In the genomic region with DNA sequence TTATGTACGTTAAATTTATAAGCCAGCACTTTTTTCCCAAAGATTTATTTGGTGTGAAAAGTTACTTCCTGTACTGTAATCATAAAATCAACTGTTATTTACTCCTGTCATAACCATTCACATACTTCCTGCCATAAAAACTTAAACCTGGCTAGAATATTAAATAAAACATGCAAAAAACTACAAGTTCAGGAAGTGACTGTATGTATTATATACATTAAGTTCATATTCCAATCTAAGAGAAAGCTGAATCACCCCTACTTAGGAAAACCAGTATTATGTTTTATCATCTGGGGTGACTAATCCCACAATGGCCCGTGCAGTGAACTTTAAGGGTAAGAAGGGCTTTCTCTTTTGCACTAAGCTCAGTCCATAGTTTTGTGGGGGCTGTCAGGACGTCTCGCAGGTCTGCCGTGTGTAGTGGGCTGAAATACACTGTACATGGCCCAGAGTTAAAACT, we compare ENCODE assay signal across 8 cellular contexts.
DNase-seq lines count a peak whose midpoint lies in the region; ATAC-seq and TF ChIP-seq lines count a peak whose summit lies in the region.

No MANE protein-coding gene starts in this region.

- TF ChIP-seq EP300 in esophagus muscularis mucosa (IDR thresholded peaks at IDR 0.05): no peak

- no peak for TF ChIP-seq POLR2A in esophagus muscularis mucosa (IDR thresholded peaks at IDR 0.05; ENCODE audit: low read depth)

- TF ChIP-seq CTCF in esophagus muscularis mucosa (IDR thresholded peaks at IDR 0.05): no peak

- H3K4me3 Mint-ChIP-seq in T-helper 2 cell treated with Interferon-gamma antibody and Interleukin-4, amounts not matched to agents 5 μg/mL and 100 μg/mL, for 36 hours: peak overlapping the region; percentile 66
- peak overlapping the region; percentile 84 for H3K4me3 Mint-ChIP-seq in T-helper 17 cell
- no peak overlapping the region for H3K4me3 Mint-ChIP-seq in stimulated activated memory B cell treated with anti-CD40 and anti-IgM and Interleukin-4, amounts not matched to agents 10 μg/mL and 1 μg/mL and 100 μg/mL, for 72 hours

- H3K27ac Mint-ChIP-seq in T-helper 2 cell treated with Interferon-gamma antibody and Interleukin-4, amounts not matched to agents 5 μg/mL and 100 μg/mL, for 36 hours: peak overlapping the region; percentile 85
- H3K27ac Mint-ChIP-seq in T-helper 17 cell: peak overlapping the region; percentile 94
- peak overlapping the region; percentile 59 for H3K27ac Mint-ChIP-seq in stimulated activated memory B cell treated with anti-CD40 and anti-IgM and Interleukin-4, amounts not matched to agents 10 μg/mL and 1 μg/mL and 100 μg/mL, for 72 hours

- ATAC-seq in T-helper 17 cell: no peak
- ATAC-seq in stimulated activated memory B cell treated with anti-CD40 and anti-IgM and Interleukin-4, amounts not matched to agents 10 μg/mL and 1 μg/mL and 100 μg/mL, for 72 hours: no peak
- ATAC-seq in GM19324 (IDR thresholded peaks at IDR 0.05; ENCODE audit: low FRiP score, unreplicated experiment): no peak
- no peak for ATAC-seq in HG03139 (IDR thresholded peaks at IDR 0.05; ENCODE audit: unreplicated experiment)

- H3K9me3 Mint-ChIP-seq in T-helper 2 cell treated with Interferon-gamma antibody and Interleukin-4, amounts not matched to agents 5 μg/mL and 100 μg/mL, for 36 hours: no peaks in the 10 kb centered on the region
- H3K9me3 Mint-ChIP-seq in stimulated activated memory B cell treated with anti-CD40 and anti-IgM and Interleukin-4, amounts not matched to agents 10 μg/mL and 1 μg/mL and 100 μg/mL, for 72 hours: no peaks in the 10 kb centered on the region

- peaks cover 64% of the 10 kb centered on the region for H3K36me3 Mint-ChIP-seq in T-helper 2 cell treated with Interferon-gamma antibody and Interleukin-4, amounts not matched to agents 5 μg/mL and 100 μg/mL, for 36 hours (ENCODE audit: low read depth)
- H3K36me3 Mint-ChIP-seq in T-helper 17 cell (ENCODE audit: low read depth): peaks cover 2% of the 10 kb centered on the region
- peaks cover 17% of the 10 kb centered on the region for H3K36me3 Mint-ChIP-seq in stimulated activated memory B cell treated with anti-CD40 and anti-IgM and Interleukin-4, amounts not matched to agents 10 μg/mL and 1 μg/mL and 100 μg/mL, for 72 hours

- DNase-seq in T-helper 2 cell treated with Interferon-gamma antibody and Interleukin-4, amounts not matched to agents 5 μg/mL and 100 μg/mL, for 36 hours (ENCODE audit: low spot score): no peak
- DNase-seq in T-helper 2 cell (no peak), T-helper 17 cell (no peak), esophagus muscularis mucosa (ENCODE audit: extremely low spot score) (no peak), epidermal melanocyte (ENCODE audit: insufficient read length, low spot score) (no peak)

- H3K36me3 ChIP-seq in esophagus muscularis mucosa: peaks cover 0 to 7% (median 2%) of the 10 kb centered on the region in 4 donors

- H3K27ac ChIP-seq in esophagus muscularis mucosa (replicated peaks in 1 of 4): peak overlapping the region in 3 of 4 donors; percentile 9 to 84 (median 57)

- H3K27me3 ChIP-seq in esophagus muscularis mucosa: no peaks in the 10 kb centered on the region

- peaks cover 74% of the 10 kb centered on the region for H3K4me1 Mint-ChIP-seq in T-helper 2 cell treated with Interferon-gamma antibody and Interleukin-4, amounts not matched to agents 5 μg/mL and 100 μg/mL, for 36 hours (ENCODE audit: low read depth)
- peaks cover 79% of the 10 kb centered on the region for H3K4me1 Mint-ChIP-seq in T-helper 17 cell
- peaks cover 64% of the 10 kb centered on the region for H3K4me1 Mint-ChIP-seq in stimulated activated memory B cell treated with anti-CD40 and anti-IgM and Interleukin-4, amounts not matched to agents 10 μg/mL and 1 μg/mL and 100 μg/mL, for 72 hours

- no peaks in the 10 kb centered on the region for H3K27me3 Mint-ChIP-seq in T-helper 2 cell treated with Interferon-gamma antibody and Interleukin-4, amounts not matched to agents 5 μg/mL and 100 μg/mL, for 36 hours (ENCODE audit: low read depth)
- no peaks in the 10 kb centered on the region for H3K27me3 Mint-ChIP-seq in T-helper 17 cell
- H3K27me3 Mint-ChIP-seq in stimulated activated memory B cell treated with anti-CD40 and anti-IgM and Interleukin-4, amounts not matched to agents 10 μg/mL and 1 μg/mL and 100 μg/mL, for 72 hours: no peaks in the 10 kb centered on the region

- peaks cover 91 to 100% (median 97%) of the 10 kb centered on the region in 4 donors for H3K4me1 ChIP-seq in esophagus muscularis mucosa

- no peak overlapping the region for H3K4me3 ChIP-seq in esophagus muscularis mucosa

- H3K9me3 ChIP-seq in T-helper 17 cell (ENCODE audit: control insufficient read depth, low read length, poor library complexity, severe bottlenecking): no peaks in the 10 kb centered on the region
- H3K9me3 ChIP-seq in esophagus muscularis mucosa: no peaks in the 10 kb centered on the region

- WGBS in esophagus muscularis mucosa: 90% methylated on average over 5 of the region's 5 CpGs

- intact Hi-C loops in esophagus muscularis mucosa (cut with DNase I): no loop called here
